In the genomic region with DNA sequence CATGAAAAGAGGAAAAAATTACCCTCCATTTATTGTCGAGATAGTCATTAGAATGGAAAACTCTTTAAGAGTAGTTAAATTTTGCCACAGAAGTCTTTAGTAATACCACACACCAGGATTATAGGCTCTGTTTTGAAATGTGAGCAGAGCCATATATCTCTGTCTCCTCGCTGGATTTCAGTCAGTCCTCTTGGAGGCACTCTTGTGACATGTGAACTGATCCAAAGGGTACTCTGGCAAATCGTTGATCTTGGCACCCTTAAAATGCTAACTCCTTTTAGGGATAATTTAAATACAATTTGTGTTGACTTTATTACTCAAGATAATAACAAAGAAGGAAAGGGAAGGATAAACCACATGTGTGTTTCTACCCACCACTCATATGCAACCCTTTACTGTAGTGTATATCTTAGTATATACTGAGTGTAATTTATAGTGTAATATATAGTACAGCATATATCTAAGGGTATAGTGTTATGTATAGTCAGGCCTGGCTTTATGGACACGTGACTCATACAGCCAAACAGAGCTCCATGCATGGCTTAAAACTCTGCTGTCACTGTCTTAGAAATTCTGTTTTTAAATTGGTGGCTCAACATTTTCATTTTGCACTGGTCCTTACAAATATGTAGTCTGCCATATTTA, we compare ENCODE assay signal across 10 cellular contexts. TPM values are rescaled to one million over a fixed set of nuclear protein-coding genes. Genes with fewer than 3 reads are reported as not detected.
A peak's percentile ranks its signal among the peaks of the same experiment; 100 is the strongest.
DNase-seq lines count a peak whose midpoint lies in the region; ATAC-seq, FAIRE-seq and TF ChIP-seq lines count a peak whose summit lies in the region.
"Had no signal": no experiment of that assay in that cellular context is flagged by ENCODE, and none has a peak within 500 bp of the region (broad histone marks: within the 10 kb centered on the region; RNA-seq: fewer than 3 reads in every experiment).

No MANE protein-coding gene starts in this region.

- H3K27me3 ChIP-seq in RWPE2 (ENCODE audit: insufficient read depth, poor library complexity, severe bottlenecking): no peaks in the 10 kb centered on the region
- peaks cover 0 to 3% of the 10 kb centered on the region in 2 donors for H3K27me3 ChIP-seq in small intestine (ENCODE audit: control insufficient read depth in 2 of 2, insufficient read depth in 2 of 2, low read length in 2 of 2)

- DNase-seq in NCI-H82 (lab: John Stamatoyannopoulos, UW): peak; percentile 50
- no peak for DNase-seq in NCI-H82 treated with DMSO at 0.1 percent for 48 hours (lab: John Stamatoyannopoulos, UW; ENCODE audit: unreplicated experiment)
- no peak for DNase-seq in RWPE2 (ENCODE audit: low spot score)
- DNase-seq in glomerular visceral epithelial cell (ENCODE audit: extremely low spot score): peak; percentile 8
- peak; percentile 36 for DNase-seq in small intestine
- no peak for DNase-seq in pons (ENCODE audit: low spot score)
- no peak for DNase-seq in natural killer cell treated with Interleukin-12 subunit alpha and Interleukin-12 subunit beta and Interleukin-15 and Interleukin-18, amount 100 ng/mL, for 72 hours (ENCODE audit: low spot score)
- DNase-seq in mucosa of gallbladder (ENCODE audit: low spot score): no peak
- DNase-seq: GM23248, RPMI8226 had no signal

- H3K4me3 ChIP-seq in RWPE2 (ENCODE audit: severe bottlenecking): no peak overlapping the region
- no peak overlapping the region for H3K4me3 ChIP-seq in small intestine (ENCODE audit: low read depth in 1 of 2, low read length in 2 of 2)
- H3K4me3 ChIP-seq: GM23248 had no signal

- H3K36me3 Mint-ChIP-seq in natural killer cell treated with Interleukin-12 subunit alpha and Interleukin-12 subunit beta and Interleukin-15 and Interleukin-18, amount 100 ng/mL, for 72 hours: peaks cover 15% of the 10 kb centered on the region

- peaks cover 23 to 57% of the 10 kb centered on the region in 2 donors for H3K27me3 Mint-ChIP-seq in natural killer cell treated with Interleukin-12 subunit alpha and Interleukin-12 subunit beta and Interleukin-15 and Interleukin-18, amount 100 ng/mL, for 72 hours

- no peak for FAIRE-seq in small intestine (lab: Jason Lieb, UNC)

- TF ChIP-seq CTCF in RWPE2 (IDR thresholded peaks at IDR 0.05; ENCODE audit: poor library complexity, severe bottlenecking): peak; percentile 53

- no peak overlapping the region for H3K4me3 Mint-ChIP-seq in natural killer cell treated with Interleukin-12 subunit alpha and Interleukin-12 subunit beta and Interleukin-15 and Interleukin-18, amount 100 ng/mL, for 72 hours

- no peak overlapping the region for H3K27ac ChIP-seq in RWPE2 (ENCODE audit: poor library complexity, severe bottlenecking)
- H3K27ac ChIP-seq in small intestine (ENCODE audit: low read depth in 1 of 2, low read length in 1 of 2): no peak overlapping the region
- H3K27ac ChIP-seq: GM23248 had no signal

- H3K4me1 ChIP-seq in RWPE2 (ENCODE audit: insufficient read depth, poor library complexity, severe bottlenecking) (no peaks in the 10 kb centered on the region), small intestine (ENCODE audit: control insufficient read depth in 2 of 2, insufficient read depth in 1 of 2, low read depth in 1 of 2, low read length in 1 of 2) (no peaks in the 10 kb centered on the region)

- 24 to 48% (median 31%) methylated on average over 4 of the region's 4 CpGs for WGBS in small intestine, 3 donors

- H3K27ac Mint-ChIP-seq in natural killer cell treated with Interleukin-12 subunit alpha and Interleukin-12 subunit beta and Interleukin-15 and Interleukin-18, amount 100 ng/mL, for 72 hours: no peak overlapping the region

- H3K9me3 Mint-ChIP-seq in natural killer cell treated with Interleukin-12 subunit alpha and Interleukin-12 subunit beta and Interleukin-15 and Interleukin-18, amount 100 ng/mL, for 72 hours: no peaks in the 10 kb centered on the region

- H3K9me3 ChIP-seq in RWPE2 (ENCODE audit: severe bottlenecking) (no peaks in the 10 kb centered on the region), small intestine (ENCODE audit: control insufficient read depth, low read depth) (no peaks in the 10 kb centered on the region)

- no peaks in the 10 kb centered on the region for H3K4me1 Mint-ChIP-seq in natural killer cell treated with Interleukin-12 subunit alpha and Interleukin-12 subunit beta and Interleukin-15 and Interleukin-18, amount 100 ng/mL, for 72 hours (ENCODE audit: low read depth in 2 of 2)

- ATAC-seq in RWPE2 (ENCODE audit: low read depth): peak; percentile 57; the same call in 2 of the 3 replicates
- no peak for ATAC-seq in natural killer cell treated with Interleukin-12 subunit alpha and Interleukin-12 subunit beta and Interleukin-15 and Interleukin-18, amount 100 ng/mL, for 72 hours

- H3K36me3 ChIP-seq in RWPE2 (ENCODE audit: low read depth) (no peaks in the 10 kb centered on the region), small intestine (ENCODE audit: control insufficient read depth in 2 of 2, insufficient read depth in 2 of 2, low read length in 2 of 2) (no peaks in the 10 kb centered on the region)

RNA-seq across cellular contexts. Expression of a gene that starts 12.3 kb away (rescaled TPM):
- polyA plus RNA-seq in small intestine: 10 to 100 TPM; 12.7 to 13.2 (median 13.0) TPM
- 10 to 100 TPM; 63.1 to 69.4 TPM for total RNA-seq in natural killer cell treated with Interleukin-12 subunit alpha and Interleukin-12 subunit beta and Interleukin-15 and Interleukin-18, amount 100 ng/mL, for 72 hours
- 49.1 TPM for total RNA-seq in mucosa of gallbladder

Comparison
In these comparisons a context has a peak if more than half of its experiments do, and no peak if none do; other contexts are left out.
1. DNase-seq: peak in NCI-H82 (single experiment), glomerular visceral epithelial cell (single experiment) and small intestine (single experiment); none in NCI-H82 treated with DMSO at 0.1 percent for 48 hours (single experiment), RWPE2 (single experiment), pons (single experiment), natural killer cell treated with Interleukin-12 subunit alpha and Interleukin-12 subunit beta and Interleukin-15 and Interleukin-18, amount 100 ng/mL, for 72 hours (single experiment) and mucosa of gallbladder (single experiment).